10 cellular contexts compared by ENCODE assay signal in genomic region chr6:39225946-39226437, GRCh38. TPM values are rescaled to one million over a fixed set of nuclear protein-coding genes. Genes with fewer than 3 reads are reported as not detected.
DNase-seq lines count a peak whose midpoint lies in the region; ATAC-seq and TF ChIP-seq lines count a peak whose summit lies in the region.
"Had no signal": no experiment of that assay in that cellular context is flagged by ENCODE, and none has a peak within 500 bp of the region (broad histone marks: within the 10 kb centered on the region; RNA-seq: fewer than 3 reads in every experiment).

No MANE protein-coding gene starts in this region.

- peaks cover 7 to 11% of the 10 kb centered on the region in 2 donors for H3K27me3 Mint-ChIP-seq in natural killer cell treated with Interleukin-12 subunit alpha and Interleukin-12 subunit beta and Interleukin-15 and Interleukin-18, amount 100 ng/mL, for 72 hours

- peaks cover 25 to 45% of the 10 kb centered on the region in 2 donors for H3K4me1 Mint-ChIP-seq in natural killer cell treated with Interleukin-12 subunit alpha and Interleukin-12 subunit beta and Interleukin-15 and Interleukin-18, amount 100 ng/mL, for 72 hours (ENCODE audit: low read depth in 2 of 2)

- no peak overlapping the region for H2AFZ ChIP-seq in SK-N-SH (ENCODE audit: low read depth)

- CTCF ChIA-PET in SK-N-SH (lab: Yijun Ruan, JAX): no interaction called here

- POLR2A ChIA-PET in SK-N-SH (lab: Yijun Ruan, JAX): no interaction called here

- no peak for TF ChIP-seq POLR2A in prostate gland (IDR thresholded peaks at IDR 0.05)

- H3K9ac ChIP-seq in SK-N-SH: no peak overlapping the region
- H3K9ac ChIP-seq: KMS-11 had no signal

- no peak for TF ChIP-seq CTCF in left ventricle myocardium inferior (IDR thresholded peaks at IDR 0.05; ENCODE audit: borderline replicate concordance)
- TF ChIP-seq CTCF in right atrium auricular region (IDR thresholded peaks at IDR 0.05): no peak
- TF ChIP-seq CTCF in prostate gland (IDR thresholded peaks at IDR 0.05): no peak
- TF ChIP-seq CTCF in SK-N-SH (IDR thresholded peaks at IDR 0.05): no peak

- no peaks in the 10 kb centered on the region for H3K36me3 ChIP-seq in left ventricle myocardium inferior
- H3K36me3 ChIP-seq in right atrium auricular region: no peaks in the 10 kb centered on the region
- H3K36me3 ChIP-seq in prostate gland: no peaks in the 10 kb centered on the region
- H3K36me3 ChIP-seq in SK-N-SH (replicated peaks in 1 of 2; ENCODE audit: control insufficient read depth in 1 of 2, insufficient read depth in 2 of 2, low read length in 1 of 2): no peaks in the 10 kb centered on the region

- H3K9me2 ChIP-seq in SK-N-SH: no peaks in the 10 kb centered on the region

- 83% methylated on average over 6 of the region's 6 CpGs for WGBS in prostate gland
- WGBS in SK-N-SH (ENCODE audit: low lambda C conversion rate): 56% methylated on average over 6 of the region's 6 CpGs

- peak in 1 of 2 donors; percentile 41 for ATAC-seq in natural killer cell treated with Interleukin-12 subunit alpha and Interleukin-12 subunit beta and Interleukin-15 and Interleukin-18, amount 100 ng/mL, for 72 hours
- no peak for ATAC-seq in Right ventricle myocardium inferior

- H3K4me2 ChIP-seq in SK-N-SH: no peak overlapping the region
- H3K4me2 ChIP-seq: KMS-11 had no signal

- DNase-seq in left ventricle myocardium inferior: no peak
- DNase-seq in right atrium auricular region (ENCODE audit: low spot score): no peak
- DNase-seq in activated T-helper 1 cell treated with Interleukin-2 at 50 U/mL for 16 hours (ENCODE audit: low read depth): peak; percentile 10
- peak; percentile 66 for DNase-seq in natural killer cell treated with Interleukin-12 subunit alpha and Interleukin-12 subunit beta and Interleukin-15 and Interleukin-18, amount 100 ng/mL, for 72 hours (ENCODE audit: low spot score)
- no peak for DNase-seq in NCI-H1092 treated with DMSO at 0.1 percent for 48 hours (lab: John Stamatoyannopoulos, UW)
- DNase-seq in prostate gland (ENCODE audit: low spot score): no peak
- no peak for DNase-seq in Right ventricle myocardium inferior (ENCODE audit: missing footprints)
- DNase-seq in SK-N-SH: no peak
- DNase-seq: activated CD4-positive, CD25-positive, alpha-beta regulatory T cell had no signal

- no peak for TF ChIP-seq EP300 in SK-N-SH (IDR thresholded peaks at IDR 0.05; ENCODE audit: borderline replicate concordance in 1 of 2, low read depth in 1 of 2, low read length in 1 of 2)

- H3K9me3 Mint-ChIP-seq in natural killer cell treated with Interleukin-12 subunit alpha and Interleukin-12 subunit beta and Interleukin-15 and Interleukin-18, amount 100 ng/mL, for 72 hours: no peaks in the 10 kb centered on the region

- H3K27me3 ChIP-seq in left ventricle myocardium inferior (ENCODE audit: low read depth) (peaks cover 94% of the 10 kb centered on the region), right atrium auricular region (peaks cover 4 to 8% of the 10 kb centered on the region in 2 donors), prostate gland (replicated peaks; ENCODE audit: insufficient read depth) (peaks cover 4% of the 10 kb centered on the region), SK-N-SH (ENCODE audit: insufficient read depth) (no peaks in the 10 kb centered on the region)

- H3K36me3 Mint-ChIP-seq in natural killer cell treated with Interleukin-12 subunit alpha and Interleukin-12 subunit beta and Interleukin-15 and Interleukin-18, amount 100 ng/mL, for 72 hours: no peaks in the 10 kb centered on the region

- H3K27ac ChIP-seq in left ventricle myocardium inferior (replicated peaks): no peak overlapping the region
- no peak overlapping the region for H3K27ac ChIP-seq in right atrium auricular region
- H3K27ac ChIP-seq in prostate gland: no peak overlapping the region
- H3K27ac ChIP-seq in SK-N-SH (ENCODE audit: low read depth in 2 of 2, low read length in 1 of 2): no peak overlapping the region
- H3K27ac ChIP-seq: KMS-11 had no signal

- H4K20me1 ChIP-seq in SK-N-SH (ENCODE audit: insufficient read depth): no peaks in the 10 kb centered on the region

- intact Hi-C loops in left ventricle myocardium inferior (cut with micrococcal nuclease) (no loop called here), prostate gland (cut with DNase I) (no loop called here), Right ventricle myocardium inferior (cut with DNase I) (no loop called here)

- H3K4me3 ChIP-seq in left ventricle myocardium inferior (peak overlapping the region; percentile 11), right atrium auricular region (no peak overlapping the region), prostate gland (no peak overlapping the region), SK-N-SH (ENCODE audit: low read depth in 2 of 2, low read length in 1 of 2) (no peak overlapping the region)

- H3K4me1 ChIP-seq in left ventricle myocardium inferior (peaks cover 17% of the 10 kb centered on the region), right atrium auricular region (peaks cover 0 to 15% of the 10 kb centered on the region in 2 donors), prostate gland (replicated peaks) (no peaks in the 10 kb centered on the region), SK-N-SH (ENCODE audit: control insufficient read depth in 1 of 2, insufficient read depth in 2 of 2, low read depth in 1 of 2, low read length in 1 of 2) (peaks cover 0 to 8% of the 10 kb centered on the region in 2 experiments; a peak in 1 of 4 replicates)

- H3F3A ChIP-seq in SK-N-SH (replicated peaks; ENCODE audit: insufficient read depth): no peaks in the 10 kb centered on the region

- H3K27ac Mint-ChIP-seq in natural killer cell treated with Interleukin-12 subunit alpha and Interleukin-12 subunit beta and Interleukin-15 and Interleukin-18, amount 100 ng/mL, for 72 hours: peak overlapping the region; percentile 52 to 70

- H3K79me2 ChIP-seq in SK-N-SH (ENCODE audit: insufficient read depth): no peaks in the 10 kb centered on the region

- peak overlapping the region; percentile 80 for H3K4me3 Mint-ChIP-seq in natural killer cell treated with Interleukin-12 subunit alpha and Interleukin-12 subunit beta and Interleukin-15 and Interleukin-18, amount 100 ng/mL, for 72 hours

- H3K9me3 ChIP-seq in left ventricle myocardium inferior (replicated peaks) (no peaks in the 10 kb centered on the region), right atrium auricular region (no peaks in the 10 kb centered on the region), prostate gland (no peaks in the 10 kb centered on the region), SK-N-SH (no peaks in the 10 kb centered on the region)

- TF ChIP-seq RAD21 in SK-N-SH (IDR thresholded peaks at IDR 0.05; ENCODE audit: low read length): no peak

TF ChIP-seq in SK-N-SH, 30 proteins besides CTCF, POLR2A, EP300 and RAD21:
- no peak for TF ChIP-seq POLR2AphosphoS5 (IDR thresholded peaks at IDR 0.05; ENCODE audit: low read depth, low read length)
- TF ChIP-seq USF2 (IDR thresholded peaks at IDR 0.05; ENCODE audit: borderline replicate concordance, low read depth, low read length): no peak
- no peak for TF ChIP-seq RCOR1 (IDR thresholded peaks at IDR 0.05; ENCODE audit: low read length)
- TF ChIP-seq NFIC (IDR thresholded peaks at IDR 0.05; ENCODE audit: borderline replicate concordance): no peak
- TF ChIP-seq ZBTB33 (IDR thresholded peaks at IDR 0.05; ENCODE audit: borderline replicate concordance, low read depth): no peak
- TF ChIP-seq USF1 (IDR thresholded peaks at IDR 0.05; ENCODE audit: borderline replicate concordance, low read depth): no peak
- TF ChIP-seq SIN3A (IDR thresholded peaks at IDR 0.05; ENCODE audit: borderline replicate concordance, low read depth, low read length): no peak
- no peak for TF ChIP-seq SMC3 (IDR thresholded peaks at IDR 0.05; ENCODE audit: low read depth, low read length)
- no peak for TF ChIP-seq ELF1 (IDR thresholded peaks at IDR 0.05)
- TF ChIP-seq TEAD4 (IDR thresholded peaks at IDR 0.05; ENCODE audit: borderline replicate concordance, insufficient read depth): no peak

RNA-seq across cellular contexts. Expression of gene KCNK5, which starts 3.3 kb away (rescaled TPM):
- total RNA-seq in left ventricle myocardium inferior: 0.47 TPM
- 1 to 10 TPM; 1.1 to 2.0 TPM for total RNA-seq in right atrium auricular region
- total RNA-seq in natural killer cell treated with Interleukin-12 subunit alpha and Interleukin-12 subunit beta and Interleukin-15 and Interleukin-18, amount 100 ng/mL, for 72 hours: 10 to 100 TPM in 1 of 2 donors, 1 to 10 TPM in 1; 2.1 to 10.9 TPM
- 1 to 10 TPM; 1.8 to 2.7 TPM for total RNA-seq in prostate gland
- 0.60 TPM for total RNA-seq in Right ventricle myocardium inferior
- polyA plus RNA-seq in SK-N-SH (2012; rRNA removed): 0.03 TPM in 1 of 2 replicates, not detected in the other
- 0.03 and 0.05 TPM in 2 replicates for polyA plus RNA-seq in SK-N-SH (2012; cell fraction: cytosol; rRNA removed)
- 0.04 TPM in 2 replicates for polyA plus RNA-seq in SK-N-SH (2012; cell fraction: nucleus; rRNA removed)

Comparison
In these comparisons a context has a peak if more than half of its experiments do, and no peak if none do; other contexts are left out.
1. DNase-seq: peak in activated T-helper 1 cell treated with Interleukin-2 at 50 U/mL for 16 hours (single experiment) and natural killer cell treated with Interleukin-12 subunit alpha and Interleukin-12 subunit beta and Interleukin-15 and Interleukin-18, amount 100 ng/mL, for 72 hours (single experiment); none in left ventricle myocardium inferior (single experiment), right atrium auricular region (single experiment), NCI-H1092 treated with DMSO at 0.1 percent for 48 hours (single experiment), prostate gland (single experiment), Right ventricle myocardium inferior (single experiment) and SK-N-SH (single experiment).